ENCODE assay signal across 8 cellular contexts in the genomic region with DNA sequence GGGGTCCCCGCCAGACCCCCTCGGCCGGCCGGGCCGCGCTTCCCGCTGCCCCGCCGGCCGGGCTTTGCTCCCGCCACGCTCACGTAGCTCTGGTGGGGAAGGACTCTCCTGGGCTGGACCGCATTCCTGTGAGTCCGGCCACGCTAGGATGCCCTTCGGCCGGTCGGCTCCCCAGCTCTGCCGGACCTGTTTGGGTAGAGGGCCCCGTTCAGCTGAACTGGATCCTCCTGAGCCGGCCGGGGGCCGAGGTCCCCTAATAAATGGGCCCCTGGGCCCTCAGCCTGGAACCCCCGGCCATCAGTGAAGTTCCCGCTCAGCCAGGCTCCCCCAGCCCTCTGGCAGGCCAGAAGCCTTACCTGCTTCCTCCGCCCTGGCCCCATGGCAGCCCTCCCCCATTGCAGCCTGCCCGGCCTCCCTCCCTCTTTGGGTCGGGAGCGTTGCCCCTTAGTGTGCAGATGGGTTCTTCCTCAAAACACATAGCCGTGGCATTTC. TPM values are rescaled to one million over a fixed set of nuclear protein-coding genes. Genes with fewer than 3 reads are reported as not detected.
DNase-seq lines count a peak whose midpoint lies in the region; ATAC-seq and TF ChIP-seq lines count a peak whose summit lies in the region.

No MANE protein-coding gene starts in this region.

- H3K9me3 ChIP-seq in ectodermal cell (ENCODE audit: control insufficient read depth, low read length) (no peaks in the 10 kb centered on the region), upper lobe of right lung (no peaks in the 10 kb centered on the region)

- H3K27ac ChIP-seq in ectodermal cell (ENCODE audit: insufficient read depth, low read depth, low read length, poor library complexity, severe bottlenecking) (no peak overlapping the region), upper lobe of right lung (peak overlapping the region; percentile 84)

- H3K27me3 Mint-ChIP-seq in mesothelial cell of epicardium (ENCODE audit: low read depth), result no peaks in the 10 kb centered on the region

- H3K4me3 ChIP-seq in ectodermal cell (ENCODE audit: insufficient read depth, low read depth, low read length) (peak overlapping the region; percentile 83), upper lobe of right lung (peak overlapping the region; percentile 90)

- no peak for TF ChIP-seq CTCF in mesothelial cell of epicardium (IDR thresholded peaks at IDR 0.05; ENCODE audit: unreplicated experiment)
- TF ChIP-seq CTCF in upper lobe of right lung (IDR thresholded peaks at IDR 0.05), result no peak

- peaks cover 32% of the 10 kb centered on the region for H3K4me1 Mint-ChIP-seq in mesothelial cell of epicardium

- WGBS in ectodermal cell, 2 experiments, result 0% methylated on average over 31 of the region's 31 CpGs

- H3K27me3 ChIP-seq in ectodermal cell (ENCODE audit: control insufficient read depth, insufficient read depth, low read length, poor library complexity, severe bottlenecking) (no peaks in the 10 kb centered on the region), upper lobe of right lung (no peaks in the 10 kb centered on the region)

- peak overlapping the region; percentile 82 for H3K27ac Mint-ChIP-seq in mesothelial cell of epicardium

- DNase-seq in activated T-cell treated with anti-CD3 and anti-CD28 coated beads, Interleukin-2, amount 50 U/mL, for 1 hour, result peak; percentile 39
- DNase-seq in activated T-cell treated with anti-CD3 and anti-CD28 coated beads for 4 hours, result no peak
- DNase-seq in T-helper 9 cell, result peak; percentile 5
- DNase-seq in mesothelial cell of epicardium (ENCODE audit: low spot score in 2 of 2, unreplicated experiment in 2 of 2), result peak in 1 of 2 experiments; percentile 44
- DNase-seq in upper lobe of right lung, result peak; percentile 70
- DNase-seq in AML-193 (lab: John Stamatoyannopoulos, UW), result no peak

- H3K4me1 ChIP-seq in ectodermal cell (ENCODE audit: control insufficient read depth, insufficient read depth, low read length) (peaks cover 10% of the 10 kb centered on the region), upper lobe of right lung (peaks cover 16% of the 10 kb centered on the region)

- intact Hi-C loops in upper lobe of right lung (cut with DNase I), result loop anchor here (5.0 kb wide), 1 partner anchor 64 kb away; no protein-coding TSS in a partner anchor

- H3K4me3 Mint-ChIP-seq in mesothelial cell of epicardium, result peak overlapping the region; percentile 71

- no peaks in the 10 kb centered on the region for H3K9me3 Mint-ChIP-seq in mesothelial cell of epicardium

- peaks cover 9% of the 10 kb centered on the region for H3K36me3 Mint-ChIP-seq in mesothelial cell of epicardium

- ATAC-seq in HG03108 (IDR thresholded peaks at IDR 0.05; ENCODE audit: unreplicated experiment) (peak; percentile 34), upper lobe of right lung (peak; percentile 41)

- H3K36me3 ChIP-seq in ectodermal cell (ENCODE audit: control insufficient read depth, insufficient read depth, low read length) (peaks cover 9% of the 10 kb centered on the region), upper lobe of right lung (peaks cover 20% of the 10 kb centered on the region)

RNA-seq across cellular contexts. Expression of gene UNC119B, which starts 0.6 kb away (rescaled TPM):
- 81.4 TPM for polyA plus RNA-seq in ectodermal cell (2013, experiment 1 of 4)
- polyA plus RNA-seq in ectodermal cell (2013, experiment 2 of 4), result 87.8 TPM
- 60.1 TPM for polyA plus RNA-seq in ectodermal cell (2013, experiment 3 of 4)
- polyA plus RNA-seq in ectodermal cell (2013, experiment 4 of 4), result 69.7 TPM
- total RNA-seq in mesothelial cell of epicardium, result 35.0 to 36.0 TPM (median 35.1 TPM) in 3 replicates
- 23.0 TPM for total RNA-seq in upper lobe of right lung

RNA-seq across cellular contexts. Expression of gene ACADS, which starts 14.8 kb away (rescaled TPM):
- 3.4 TPM for polyA plus RNA-seq in ectodermal cell (2013, experiment 1 of 4)
- 4.4 TPM for polyA plus RNA-seq in ectodermal cell (2013, experiment 2 of 4)
- polyA plus RNA-seq in ectodermal cell (2013, experiment 3 of 4), result 5.4 TPM
- 5.0 TPM for polyA plus RNA-seq in ectodermal cell (2013, experiment 4 of 4)
- 11.9 to 12.8 TPM (median 11.9 TPM) in 3 replicates for total RNA-seq in mesothelial cell of epicardium
- 20.9 TPM for total RNA-seq in upper lobe of right lung

RNA-seq across cellular contexts. Expression of gene MLEC, which starts 23.9 kb away (rescaled TPM):
- 103 TPM for polyA plus RNA-seq in ectodermal cell (2013, experiment 1 of 4)
- 130 TPM for polyA plus RNA-seq in ectodermal cell (2013, experiment 2 of 4)
- 71.6 TPM for polyA plus RNA-seq in ectodermal cell (2013, experiment 3 of 4)
- 77.3 TPM for polyA plus RNA-seq in ectodermal cell (2013, experiment 4 of 4)
- total RNA-seq in mesothelial cell of epicardium (174 to 192 TPM (median 190 TPM) in 3 replicates), upper lobe of right lung (115 TPM)

Comparison
In these comparisons a context has a peak if more than half of its experiments do, and no peak if none do; other contexts are left out.
1. DNase-seq: peak in activated T-cell treated with anti-CD3 and anti-CD28 coated beads, Interleukin-2, amount 50 U/mL, for 1 hour (single experiment), T-helper 9 cell (single experiment) and upper lobe of right lung (single experiment); none in activated T-cell treated with anti-CD3 and anti-CD28 coated beads for 4 hours (single experiment) and AML-193 (0 of 2).